In genomic region chr5:132658383-132659302, GRCh38 we compare ENCODE assay signal across 1 cellular context.
TF ChIP-seq lines count a peak whose summit lies in the region.

No MANE protein-coding gene starts in this region.

TF ChIP-seq in HepG2, 621 proteins besides CTCF, POLR2A, EP300 and RAD21 (continues in another document):
- TF ChIP-seq ZNF878 (CRISPR knock-in tag; IDR thresholded peaks at IDR 0.05) (no peak), TRIM24 (CRISPR knock-in tag; IDR thresholded peaks at IDR 0.05) (no peak), NONO (IDR thresholded peaks at IDR 0.05) (no peak), NONO (CRISPR knock-in tag; conservative IDR thresholded peaks at IDR 0.05) (no peak), RBAK (CRISPR knock-in tag; IDR thresholded peaks at IDR 0.05) (no peak), SKI (IDR thresholded peaks at IDR 0.05; ENCODE audit: partially characterized antibody) (no peak), ZNF275 (CRISPR knock-in tag; IDR thresholded peaks at IDR 0.05; ENCODE audit: borderline replicate concordance) (no peak), ZMYM3 (CRISPR knock-in tag; IDR thresholded peaks at IDR 0.05) (no peak), ZNF556 (CRISPR knock-in tag; IDR thresholded peaks at IDR 0.05; ENCODE audit: borderline replicate concordance) (no peak), RXRA (CRISPR knock-in tag; IDR thresholded peaks at IDR 0.05) (peak; percentile 22; the same call in 1 of the 2 replicates), SP2 (CRISPR knock-in tag; IDR thresholded peaks at IDR 0.05) (no peak), ZNF850 (CRISPR knock-in tag; conservative IDR thresholded peaks at IDR 0.05) (no peak), ZSCAN5A (CRISPR knock-in tag; IDR thresholded peaks at IDR 0.05; ENCODE audit: borderline replicate concordance) (no peak), ZNF782 (CRISPR knock-in tag; IDR thresholded peaks at IDR 0.05; ENCODE audit: borderline replicate concordance) (no peak), ARID5B (CRISPR knock-in tag; IDR thresholded peaks at IDR 0.05) (peak; percentile 39; the same call in 1 of the 2 replicates), ZFY (CRISPR knock-in tag; IDR thresholded peaks at IDR 0.05) (no peak), CEBPG (CRISPR knock-in tag; IDR thresholded peaks at IDR 0.05) (0 out of 2 replicates have a peak, but pooled peaks have one; percentile 11), SOX6 (IDR thresholded peaks at IDR 0.05) (no peak), SOX6 (CRISPR knock-in tag; IDR thresholded peaks at IDR 0.05) (peak; percentile 44; the same call in 1 of the 2 replicates), SMARCC2 (IDR thresholded peaks at IDR 0.05) (no peak), ZMYM4 (CRISPR knock-in tag; IDR thresholded peaks at IDR 0.05) (no peak), NR2F6 (IDR thresholded peaks at IDR 0.05) (no peak), NR2F6 (CRISPR knock-in tag; IDR thresholded peaks at IDR 0.05) (peak; percentile 28; the same call in 1 of the 2 replicates), TMF1 (CRISPR knock-in tag; IDR thresholded peaks at IDR 0.05; ENCODE audit: low read depth) (no peak), MAX (IDR thresholded peaks at IDR 0.05) (peak; percentile 73), ZNF558 (CRISPR knock-in tag; IDR thresholded peaks at IDR 0.05; ENCODE audit: borderline replicate concordance) (no peak), TOE1 (CRISPR knock-in tag; IDR thresholded peaks at IDR 0.05) (no peak), ZBTB7A (CRISPR knock-in tag; IDR thresholded peaks at IDR 0.05) (no peak), BHLHE40 (IDR thresholded peaks at IDR 0.05; ENCODE audit: low read length) (peak; percentile 87), ZNF747 (CRISPR knock-in tag; IDR thresholded peaks at IDR 0.05; ENCODE audit: borderline replicate concordance) (no peak), RCOR2 (CRISPR knock-in tag; IDR thresholded peaks at IDR 0.05) (no peak), PHF21A (CRISPR knock-in tag; IDR thresholded peaks at IDR 0.05) (no peak), ZNF569 (CRISPR knock-in tag; IDR thresholded peaks at IDR 0.05; ENCODE audit: borderline replicate concordance) (no peak), MLXIP (CRISPR knock-in tag; IDR thresholded peaks at IDR 0.05; ENCODE audit: borderline replicate concordance) (no peak), TCF7 (IDR thresholded peaks at IDR 0.05; ENCODE audit: low read depth) (no peak), ZNF644 (CRISPR knock-in tag; IDR thresholded peaks at IDR 0.05; ENCODE audit: low read depth) (peak; percentile 54; the same call in 1 of the 2 replicates), ATF2 (CRISPR knock-in tag; IDR thresholded peaks at IDR 0.05) (no peak), UBTF (CRISPR knock-in tag; IDR thresholded peaks at IDR 0.05) (0 out of 2 replicates have a peak, but pooled peaks have one; percentile 19), SSRP1 (CRISPR knock-in tag; IDR thresholded peaks at IDR 0.05) (no peak), FOXO4 (CRISPR knock-in tag; conservative IDR thresholded peaks at IDR 0.05) (0 out of 2 replicates have a peak, but pooled peaks have one; percentile 43), HNF4A (CRISPR knock-in tag; IDR thresholded peaks at IDR 0.05) (peak; percentile 16; the same call in 1 of the 2 replicates), SALL1 (CRISPR knock-in tag; IDR thresholded peaks at IDR 0.05) (peak; percentile 27; the same call in 1 of the 2 replicates), ZNF646 (CRISPR knock-in tag; IDR thresholded peaks at IDR 0.05) (no peak), ZNF232 (CRISPR knock-in tag; IDR thresholded peaks at IDR 0.05; ENCODE audit: borderline replicate concordance) (no peak)
